8 cellular contexts compared by ENCODE assay signal in the genomic region with DNA sequence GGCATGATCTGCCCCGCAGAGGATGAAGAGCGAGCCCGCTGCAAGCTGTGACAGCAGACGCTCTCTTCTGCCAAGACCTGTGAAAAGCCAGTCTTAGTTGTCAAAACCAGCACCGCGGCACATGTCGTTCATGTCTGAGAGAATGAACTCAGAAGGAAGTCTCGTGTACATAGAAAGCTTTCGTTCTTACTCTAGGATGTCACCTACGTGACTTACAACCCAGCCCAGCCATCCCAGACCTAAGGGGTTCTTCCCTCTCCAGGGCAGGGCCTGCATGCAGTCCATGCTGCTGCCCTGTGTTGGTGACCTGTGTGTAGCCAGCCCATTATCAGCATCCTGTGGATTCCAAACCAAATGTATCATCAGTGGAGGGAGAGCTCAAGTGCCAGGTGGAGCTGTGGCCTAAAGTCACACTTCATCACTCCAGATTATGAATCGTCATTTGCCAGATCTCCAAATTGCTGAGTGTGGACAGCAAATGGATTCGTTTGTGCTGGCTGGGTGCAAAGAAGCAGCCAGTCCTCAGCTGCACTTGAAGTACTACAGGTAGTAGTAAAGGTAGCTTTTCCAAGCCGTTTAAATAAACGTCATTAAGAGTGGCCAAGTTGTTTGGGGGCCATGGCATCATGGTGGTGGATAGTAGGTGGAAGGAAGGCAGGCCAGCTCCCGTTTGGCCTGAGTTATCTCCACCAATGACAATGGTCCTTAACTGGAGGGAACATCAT.
DNase-seq lines count a peak whose midpoint lies in the region; ATAC-seq and TF ChIP-seq lines count a peak whose summit lies in the region.

No MANE protein-coding gene starts in this region.

- no peak for TF ChIP-seq CTCF in CD8-positive, alpha-beta T cell (IDR thresholded peaks at IDR 0.05)
- no peak for TF ChIP-seq CTCF in left ventricle myocardium inferior (IDR thresholded peaks at IDR 0.05; ENCODE audit: borderline replicate concordance)
- TF ChIP-seq CTCF in gastroesophageal sphincter (IDR thresholded peaks at IDR 0.05): no peak
- TF ChIP-seq CTCF in mesothelial cell of epicardium (IDR thresholded peaks at IDR 0.05; ENCODE audit: unreplicated experiment): no peak

- no peak for TF ChIP-seq POLR2A in gastroesophageal sphincter (IDR thresholded peaks at IDR 0.05)

- peak overlapping the region; percentile 53 for H3K4me3 Mint-ChIP-seq in CD8-positive, alpha-beta T cell
- H3K4me3 Mint-ChIP-seq in mesothelial cell of epicardium: no peak overlapping the region

- ATAC-seq in CD8-positive, alpha-beta T cell: peak; percentile 50
- peak; percentile 66 for ATAC-seq in GM21786 (IDR thresholded peaks at IDR 0.05; ENCODE audit: unreplicated experiment)
- no peak for ATAC-seq in HG03354 (IDR thresholded peaks at IDR 0.05; ENCODE audit: poor library complexity, severe bottlenecking, unreplicated experiment)
- no peak for ATAC-seq in gastroesophageal sphincter

- H3K9me3 Mint-ChIP-seq in CD8-positive, alpha-beta T cell: no peaks in the 10 kb centered on the region
- no peaks in the 10 kb centered on the region for H3K9me3 Mint-ChIP-seq in mesothelial cell of epicardium

- no peaks in the 10 kb centered on the region for H3K27me3 Mint-ChIP-seq in CD8-positive, alpha-beta T cell (ENCODE audit: low read depth)
- H3K27me3 Mint-ChIP-seq in mesothelial cell of epicardium (ENCODE audit: low read depth): no peaks in the 10 kb centered on the region

- TF ChIP-seq EP300 in gastroesophageal sphincter (IDR thresholded peaks at IDR 0.05): no peak

- DNase-seq in CD8-positive, alpha-beta T cell: peak in 5 of 7 experiments; percentile 41 to 79 (median 68)
- peak; percentile 48 to 52 for DNase-seq in activated CD4-positive, alpha-beta T cell treated with anti-CD3 and anti-CD28 coated beads for 4 hours
- DNase-seq in left ventricle myocardium inferior (no peak), NCI-H2171 (lab: John Stamatoyannopoulos, UW) (no peak), mesothelial cell of epicardium (ENCODE audit: low spot score in 2 of 2, unreplicated experiment in 2 of 2) (no peak)

- 83 to 95% methylated on average over 7 to 8 of the region's 15 CpGs for WGBS in gastroesophageal sphincter (ENCODE audit: low coverage in 1 of 2), 2 donors

- H3K4me1 Mint-ChIP-seq in CD8-positive, alpha-beta T cell (ENCODE audit: low read depth): peaks cover 93% of the 10 kb centered on the region
- no peaks in the 10 kb centered on the region for H3K4me1 Mint-ChIP-seq in mesothelial cell of epicardium

- H3K27me3 ChIP-seq in CD8-positive, alpha-beta T cell (ENCODE audit: insufficient read depth, low read length): no peaks in the 10 kb centered on the region
- H3K27me3 ChIP-seq in left ventricle myocardium inferior (ENCODE audit: low read depth) (no peaks in the 10 kb centered on the region), gastroesophageal sphincter (no peaks in the 10 kb centered on the region)

- POLR2A ChIA-PET in CD8-positive, alpha-beta T cell (lab: Charles Lee): interaction anchor here (0.6 to 7.1 kb wide), 19 partner anchors 9 to 205 kb away, joined by 3 to 51 read pairs (median 5); a partner anchor contains a TSS

- intact Hi-C loops in CD8-positive, alpha-beta T cell (cut with DNase I, micrococcal nuclease): no loop called here
- intact Hi-C loops in left ventricle myocardium inferior (cut with micrococcal nuclease): no loop called here

- H3K36me3 Mint-ChIP-seq in CD8-positive, alpha-beta T cell: peaks cover 43% of the 10 kb centered on the region
- H3K36me3 Mint-ChIP-seq in mesothelial cell of epicardium: peaks cover 28% of the 10 kb centered on the region

- peaks cover 7% of the 10 kb centered on the region for H3K36me3 ChIP-seq in CD8-positive, alpha-beta T cell (ENCODE audit: insufficient read depth, low read length)
- H3K36me3 ChIP-seq in left ventricle myocardium inferior (peaks cover 36% of the 10 kb centered on the region), gastroesophageal sphincter (peaks cover 0 to 71% of the 10 kb centered on the region in 2 donors)

- H3K27ac ChIP-seq in CD8-positive, alpha-beta T cell (ENCODE audit: low read depth, low read length): peak overlapping the region; percentile 42
- H3K27ac ChIP-seq in left ventricle myocardium inferior (replicated peaks) (peak overlapping the region; percentile 49), gastroesophageal sphincter (no peak overlapping the region)

- CTCF ChIA-PET in CD8-positive, alpha-beta T cell (lab: Charles Lee): interaction anchor here (0.7 to 18.7 kb wide), 19 partner anchors 9 to 205 kb away, joined by 3 to 306 read pairs (median 5); no protein-coding TSS in a partner anchor

- H3K4me1 ChIP-seq in CD8-positive, alpha-beta T cell (ENCODE audit: insufficient read depth, low read length): peaks cover 79% of the 10 kb centered on the region
- H3K4me1 ChIP-seq in left ventricle myocardium inferior (peaks cover 30% of the 10 kb centered on the region), gastroesophageal sphincter (no peaks in the 10 kb centered on the region)

- peak overlapping the region; percentile 98 for H3K27ac Mint-ChIP-seq in CD8-positive, alpha-beta T cell
- H3K27ac Mint-ChIP-seq in mesothelial cell of epicardium: no peak overlapping the region

- no peak overlapping the region for H3K4me3 ChIP-seq in CD8-positive, alpha-beta T cell (ENCODE audit: low read depth, low read length)
- H3K4me3 ChIP-seq in left ventricle myocardium inferior (no peak overlapping the region), gastroesophageal sphincter (no peak overlapping the region)

- H3K9me3 ChIP-seq in CD8-positive, alpha-beta T cell (ENCODE audit: low read length): no peaks in the 10 kb centered on the region
- H3K9me3 ChIP-seq in left ventricle myocardium inferior (replicated peaks) (no peaks in the 10 kb centered on the region), gastroesophageal sphincter (no peaks in the 10 kb centered on the region)

Comparison
In these comparisons a context has a peak if more than half of its experiments do, and no peak if none do; other contexts are left out.
1. ATAC-seq: peak in CD8-positive, alpha-beta T cell (single experiment) and GM21786 (single experiment); none in HG03354 (single experiment) and gastroesophageal sphincter (single experiment).
2. DNase-seq: peak in CD8-positive, alpha-beta T cell (5 of 7) and activated CD4-positive, alpha-beta T cell treated with anti-CD3 and anti-CD28 coated beads for 4 hours (2 of 2); none in left ventricle myocardium inferior (single experiment), NCI-H2171 (single experiment) and mesothelial cell of epicardium (0 of 2).
3. H3K27ac ChIP-seq: peak in CD8-positive, alpha-beta T cell (single experiment) and left ventricle myocardium inferior (single experiment); none in gastroesophageal sphincter (0 of 4).